Comparison of ENCODE assay signal across 7 cellular contexts in genomic region chr13:41004875-41005693, GRCh38. TPM values are rescaled to one million over a fixed set of nuclear protein-coding genes. Genes with fewer than 3 reads are reported as not detected.
DNase-seq lines count a peak whose midpoint lies in the region; ATAC-seq, FAIRE-seq and TF ChIP-seq lines count a peak whose summit lies in the region.

No MANE protein-coding gene starts in this region.

- H3K4me2 ChIP-seq in OCI-LY3 (ENCODE audit: low read length), result peak overlapping the region; percentile 40
- no peak overlapping the region for H3K4me2 ChIP-seq in neuronal stem cell (ENCODE audit: insufficient read depth, low read length, poor library complexity, severe bottlenecking)

- no CpG with 5 or more reads among the region's 4 CpGs for WGBS in neuronal stem cell (ENCODE audit: extremely low coverage in 2 of 2, insufficient read length in 2 of 2, insufficient replicate concordance in 1 of 2), 2 donors
- 4 to 5% methylated on average over 4 of the region's 4 CpGs for WGBS in sigmoid colon, 2 donors

- no peak overlapping the region for H2BK15ac ChIP-seq in neuronal stem cell (ENCODE audit: low read length)

- H3K23ac ChIP-seq in neuronal stem cell (ENCODE audit: low read depth, low read length, poor library complexity), result no peak overlapping the region

- H4K91ac ChIP-seq in neuronal stem cell (ENCODE audit: low read depth, low read length, poor library complexity), result no peak overlapping the region

- H3K9me3 ChIP-seq in OCI-LY3 (ENCODE audit: insufficient read depth, low read length), result no peaks in the 10 kb centered on the region; the same call in 1 of the 2 replicates
- H3K9me3 ChIP-seq in neuronal stem cell (replicated peaks in 1 of 2; ENCODE audit: control insufficient read depth in 2 of 2, insufficient read depth in 1 of 2, low read depth in 1 of 2, low read length in 2 of 2), result no peaks in the 10 kb centered on the region
- H3K9me3 ChIP-seq in sigmoid colon, result no peaks in the 10 kb centered on the region

- no peak overlapping the region for H2BK12ac ChIP-seq in neuronal stem cell (ENCODE audit: low read length)

- H3K27ac ChIP-seq in OCI-LY3 (ENCODE audit: low read length) (peak overlapping the region; percentile 28), neuronal stem cell (replicated peaks; ENCODE audit: low read length) (no peak overlapping the region), sigmoid colon (no peak overlapping the region)

- H2BK120ac ChIP-seq in neuronal stem cell (ENCODE audit: low read depth, low read length), result no peak overlapping the region

- no peak overlapping the region for H3K14ac ChIP-seq in neuronal stem cell (ENCODE audit: low read length)

- no peak overlapping the region for H3K18ac ChIP-seq in neuronal stem cell (ENCODE audit: low read length)

- TF ChIP-seq POLR2A in sigmoid colon (IDR thresholded peaks at IDR 0.05), result no peak

- peaks cover 1% of the 10 kb centered on the region for H3K79me1 ChIP-seq in neuronal stem cell (ENCODE audit: low read depth, low read length)

- H3K9ac ChIP-seq in OCI-LY3 (ENCODE audit: low read length), result no peak overlapping the region
- H3K9ac ChIP-seq in neuronal stem cell (ENCODE audit: low read depth, low read length, poor library complexity), result no peak overlapping the region

- intact Hi-C loops in sigmoid colon (cut with DNase I), result no loop called here

- H3K4me3 ChIP-seq in OCI-LY3 (ENCODE audit: low read length) (0 out of 2 replicates have a peak overlapping the region, but pooled peaks have one; percentile 3), fibroblast of villous mesenchyme (ENCODE audit: low read depth, low read length) (no peak overlapping the region), neuronal stem cell (ENCODE audit: low read length in 2 of 2) (no peak overlapping the region), sigmoid colon (no peak overlapping the region)

- peaks cover 100% of the 10 kb centered on the region for H3K79me2 ChIP-seq in OCI-LY3 (ENCODE audit: low read length)

- H2AFZ ChIP-seq in OCI-LY3 (ENCODE audit: low read depth, low read length) (no peak overlapping the region), neuronal stem cell (ENCODE audit: low read length) (no peak overlapping the region)

- peaks cover 12% of the 10 kb centered on the region for H3K36me3 ChIP-seq in OCI-LY3 (replicated peaks; ENCODE audit: low read depth, low read length)
- no peaks in the 10 kb centered on the region for H3K36me3 ChIP-seq in neuronal stem cell (replicated peaks in 1 of 2; ENCODE audit: control insufficient read depth in 2 of 2, insufficient read depth in 2 of 2, low read length in 2 of 2)
- no peaks in the 10 kb centered on the region for H3K36me3 ChIP-seq in sigmoid colon

- peak; percentile 50 for DNase-seq in fibroblast of villous mesenchyme (ENCODE audit: low read depth)
- no peak for DNase-seq in RCC 7860 (ENCODE audit: low spot score)
- no peak for DNase-seq in neuronal stem cell (ENCODE audit: low spot score)
- no peak for DNase-seq in sigmoid colon

- TF ChIP-seq EP300 in sigmoid colon (IDR thresholded peaks at IDR 0.05), result no peak

- no peak overlapping the region for H4K8ac ChIP-seq in neuronal stem cell (ENCODE audit: low read depth, low read length)

- H4K20me1 ChIP-seq in OCI-LY3 (ENCODE audit: insufficient read depth, low read length), result peaks cover 91% of the 10 kb centered on the region

- H2AK5ac ChIP-seq in neuronal stem cell (ENCODE audit: low read depth, low read length), result no peak overlapping the region

- no peak overlapping the region for H2BK5ac ChIP-seq in neuronal stem cell (ENCODE audit: low read length)

- FAIRE-seq in RCC 7860 (lab: Jason Lieb, UNC), result no peak

- peaks cover 42% of the 10 kb centered on the region for H3K4me1 ChIP-seq in OCI-LY3 (ENCODE audit: low read length)
- peaks cover 4 to 7% of the 10 kb centered on the region in 2 donors for H3K4me1 ChIP-seq in neuronal stem cell (ENCODE audit: control insufficient read depth in 2 of 2, insufficient read depth in 1 of 2, low read depth in 1 of 2, low read length in 2 of 2)
- H3K4me1 ChIP-seq in sigmoid colon, result peaks cover 0 to 50% (median 33%) of the 10 kb centered on the region in 4 donors

- no peak overlapping the region for H3K4ac ChIP-seq in neuronal stem cell (ENCODE audit: low read length)

- peak; percentile 79 for ATAC-seq in GM18909 (IDR thresholded peaks at IDR 0.05; ENCODE audit: poor library complexity, unreplicated experiment)
- ATAC-seq in HG02938 (IDR thresholded peaks at IDR 0.05; ENCODE audit: unreplicated experiment), result peak; percentile 76

- no peak for TF ChIP-seq CTCF in OCI-LY3 (IDR thresholded peaks at IDR 0.05; ENCODE audit: low read depth, low read length)
- TF ChIP-seq CTCF in fibroblast of villous mesenchyme (IDR thresholded peaks at IDR 0.05; ENCODE audit: insufficient read depth, low read depth, low read length), result no peak
- TF ChIP-seq CTCF in sigmoid colon (IDR thresholded peaks at IDR 0.05), result no peak

- H3K27me3 ChIP-seq in OCI-LY3 (ENCODE audit: low read depth, low read length) (no peaks in the 10 kb centered on the region), neuronal stem cell (ENCODE audit: control insufficient read depth in 3 of 3, insufficient read depth in 3 of 3, low read depth in 1 of 3, low read length in 3 of 3) (no peaks in the 10 kb centered on the region), sigmoid colon (no peaks in the 10 kb centered on the region)

RNA-seq across cellular contexts. Expression of gene ELF1, which starts 14.0 kb away (rescaled TPM):
- total RNA-seq in fibroblast of villous mesenchyme, result 38.3 and 43.6 TPM in 2 replicates
- 11.2 TPM for polyA plus RNA-seq in neuronal stem cell (2013, experiment 1 of 2)
- 10.3 TPM for polyA plus RNA-seq in neuronal stem cell (2013, experiment 2 of 2)
- total RNA-seq in sigmoid colon, result 10 to 100 TPM; 47.4 to 68.5 (median 58.0) TPM
- 10 to 100 TPM; 31.8 to 45.3 (median 35.1) TPM for polyA plus RNA-seq in sigmoid colon

RNA-seq across cellular contexts. Expression of gene WBP4, which starts 56.2 kb away (rescaled TPM):
- total RNA-seq in fibroblast of villous mesenchyme (5.2 and 6.9 TPM in 2 replicates), sigmoid colon (10 to 100 TPM; 11.6 to 25.0 (median 18.4) TPM)
- polyA plus RNA-seq in neuronal stem cell (2013, experiment 1 of 2), result 27.9 TPM
- polyA plus RNA-seq in neuronal stem cell (2013, experiment 2 of 2), result 28.6 TPM
- polyA plus RNA-seq in sigmoid colon, result 1 to 10 TPM; 5.1 to 7.8 (median 7.2) TPM
